Comparison of ENCODE assay signal across 26 cellular contexts in genomic region chr2:32611771-32612170, GRCh38.
"Had no signal": no experiment of that assay in that cellular context is flagged by ENCODE, and none has a peak within 500 bp of the region (broad histone marks: within the 10 kb centered on the region; RNA-seq: fewer than 3 reads in every experiment).

No MANE protein-coding gene starts in this region.

- ATAC-seq: esophagus mucosa; gastrocnemius medialis; naive thymus-derived CD4-positive, alpha-beta T cell; sciatic nerve had no signal

- H3K27me3 ChIP-seq: dorsolateral prefrontal cortex, gastrocnemius medialis, neural progenitor cell, testis, tibial artery had no signal

- H2AFZ ChIP-seq: neural progenitor cell, parathyroid adenoma had no signal

- H3K4me3 Mint-ChIP-seq: naive thymus-derived CD4-positive, alpha-beta T cell; nephron; neural progenitor cell; type B pancreatic cell had no signal

- DNase-seq: dorsolateral prefrontal cortex; effector CD4-positive, alpha-beta T cell; foreskin fibroblast; gastrocnemius medialis; head of caudate nucleus; kidney; mesendoderm; midbrain; naive thymus-derived CD4-positive, alpha-beta T cell; stimulated activated CD4-positive, alpha-beta T cell treated with anti-CD3 and anti-CD28 coated beads, Interleukin-12 subunit alpha, Interleukin-12 subunit beta, amount 100 ng/mL, for 4 hours; stimulated activated CD4-positive, alpha-beta T cell treated with anti-CD3 and anti-CD28 coated beads, Interleukin-1b, Interleukin-23, amount 100 ng/mL, for 48 hours; stimulated activated CD4-positive, alpha-beta T cell treated with anti-CD3 and anti-CD28 coated beads, Interleukin-4, amount 100 ng/mL, for 1 hour; stimulated activated CD8-positive, alpha-beta memory T cell treated with anti-CD3 and anti-CD28 coated beads, Interleukin-4, amount 100 ng/mL, for 48 hours; stimulated activated naive CD4-positive, alpha-beta T cell treated with Interleukin-2 at 50 U/mL for 16 hours; substantia nigra; testis; tibial artery had no signal

- H3K9me3 Mint-ChIP-seq: naive thymus-derived CD4-positive, alpha-beta T cell; nephron; neural progenitor cell; type B pancreatic cell had no signal

- H3K27me3 Mint-ChIP-seq: naive thymus-derived CD4-positive, alpha-beta T cell; progenitor cell of endocrine pancreas; type B pancreatic cell had no signal

- H3K79me2 ChIP-seq: parathyroid adenoma had no signal

- H3K27ac Mint-ChIP-seq: nephron, neural progenitor cell, progenitor cell of endocrine pancreas, type B pancreatic cell had no signal

- H3K27ac ChIP-seq: epithelial cell of prostate, gastrocnemius medialis, neural progenitor cell, parathyroid adenoma, testis, tibial artery had no signal

- H3K9ac ChIP-seq: neural progenitor cell, parathyroid adenoma had no signal

- H3K4me1 Mint-ChIP-seq: nephron, neural progenitor cell had no signal

- H3K9me3 ChIP-seq: gastrocnemius medialis, testis, tibial artery had no signal

- H3K4me1 ChIP-seq: gastrocnemius medialis, neural progenitor cell, parathyroid adenoma, testis, tibial artery had no signal

- H3K4me3 ChIP-seq: dorsolateral prefrontal cortex, gastrocnemius medialis, neural progenitor cell, smooth muscle cell, testis, tibial artery had no signal

- H3K4me2 ChIP-seq: neural progenitor cell, smooth muscle cell had no signal
